In genomic region chr12:51333536-51333935, GRCh38 we compare ENCODE assay signal across 23 cellular contexts. TPM values are rescaled to one million over a fixed set of nuclear protein-coding genes. Genes with fewer than 3 reads are reported as not detected.
A peak's percentile ranks its signal among the peaks of the same experiment; 100 is the strongest.
DNase-seq lines count a peak whose midpoint lies in the region; ATAC-seq and TF ChIP-seq lines count a peak whose summit lies in the region.
"Had no signal": no experiment of that assay in that cellular context is flagged by ENCODE, and none has a peak within 500 bp of the region (broad histone marks: within the 10 kb centered on the region; RNA-seq: fewer than 3 reads in every experiment).

No MANE protein-coding gene starts in this region.

- H3K4me1 Mint-ChIP-seq in T-helper 2 cell treated with Interferon-gamma antibody and Interleukin-4, amounts not matched to agents 5 μg/mL and 100 μg/mL, for 36 hours (ENCODE audit: low read depth): peaks cover 23% of the 10 kb centered on the region
- peaks cover 17% of the 10 kb centered on the region for H3K4me1 Mint-ChIP-seq in central memory CD8-positive, alpha-beta T cell
- peaks cover 7% of the 10 kb centered on the region for H3K4me1 Mint-ChIP-seq in neural progenitor cell

- H3K4me2 ChIP-seq in neural progenitor cell: peak overlapping the region; percentile 29
- H3K4me2 ChIP-seq: BLaER1 had no signal

- H3F3A ChIP-seq in neural progenitor cell (ENCODE audit: low read depth): peaks cover 17% of the 10 kb centered on the region

- H3K79me2 ChIP-seq in neural progenitor cell (ENCODE audit: low read depth): no peaks in the 10 kb centered on the region

- H3K27ac ChIP-seq in neural progenitor cell: peak overlapping the region; percentile 67
- H3K27ac ChIP-seq: 22Rv1, BLaER1 had no signal

- H3K9me3 ChIP-seq in neural progenitor cell (ENCODE audit: low read depth): no peaks in the 10 kb centered on the region
- H3K9me3 ChIP-seq: BLaER1, MG63 had no signal

- H4K20me1 ChIP-seq in neural progenitor cell (ENCODE audit: low read depth): no peaks in the 10 kb centered on the region
- H4K20me1 ChIP-seq: BLaER1 had no signal

- H3K36me3 Mint-ChIP-seq in T-helper 2 cell treated with Interferon-gamma antibody and Interleukin-4, amounts not matched to agents 5 μg/mL and 100 μg/mL, for 36 hours (ENCODE audit: low read depth): no peaks in the 10 kb centered on the region
- no peaks in the 10 kb centered on the region for H3K36me3 Mint-ChIP-seq in central memory CD8-positive, alpha-beta T cell (ENCODE audit: insufficient read depth)
- no peaks in the 10 kb centered on the region for H3K36me3 Mint-ChIP-seq in neural progenitor cell
- H3K36me3 Mint-ChIP-seq: CD8-positive, alpha-beta memory T cell had no signal

- ATAC-seq in central memory CD8-positive, alpha-beta T cell (replicated peaks; ENCODE audit: extremely low read depth, poor library complexity, severe bottlenecking): no peak
- ATAC-seq in GM18517 (IDR thresholded peaks at IDR 0.05; ENCODE audit: unreplicated experiment) (no peak), GM21576 (IDR thresholded peaks at IDR 0.05; ENCODE audit: unreplicated experiment) (no peak)
- ATAC-seq: Panc1, SK-N-SH treated with all-trans-retinoic acid at 6 μM for 48 hours had no signal

- no peak for TF ChIP-seq CTCF in neural progenitor cell (IDR thresholded peaks at IDR 0.05)

- no peaks in the 10 kb centered on the region for H3K27me3 ChIP-seq in neural progenitor cell
- H3K27me3 ChIP-seq: BLaER1, MG63 had no signal

- H3K27me3 Mint-ChIP-seq in T-helper 2 cell treated with Interferon-gamma antibody and Interleukin-4, amounts not matched to agents 5 μg/mL and 100 μg/mL, for 36 hours (ENCODE audit: low read depth): no peaks in the 10 kb centered on the region
- H3K27me3 Mint-ChIP-seq in central memory CD8-positive, alpha-beta T cell: no peaks in the 10 kb centered on the region
- peaks cover 4% of the 10 kb centered on the region for H3K27me3 Mint-ChIP-seq in neural progenitor cell (ENCODE audit: insufficient read depth, low read depth)
- H3K27me3 Mint-ChIP-seq: CD8-positive, alpha-beta memory T cell had no signal

- no peak overlapping the region for H3K4me3 Mint-ChIP-seq in T-helper 2 cell treated with Interferon-gamma antibody and Interleukin-4, amounts not matched to agents 5 μg/mL and 100 μg/mL, for 36 hours
- no peak overlapping the region for H3K4me3 Mint-ChIP-seq in central memory CD8-positive, alpha-beta T cell
- no peak overlapping the region for H3K4me3 Mint-ChIP-seq in neural progenitor cell
- H3K4me3 Mint-ChIP-seq: CD8-positive, alpha-beta memory T cell had no signal

- no peaks in the 10 kb centered on the region for H3K36me3 ChIP-seq in neural progenitor cell
- H3K36me3 ChIP-seq: BLaER1, MG63 had no signal

- H3K9me3 Mint-ChIP-seq in T-helper 2 cell treated with Interferon-gamma antibody and Interleukin-4, amounts not matched to agents 5 μg/mL and 100 μg/mL, for 36 hours: no peaks in the 10 kb centered on the region
- H3K9me3 Mint-ChIP-seq in central memory CD8-positive, alpha-beta T cell: no peaks in the 10 kb centered on the region
- peaks cover 2% of the 10 kb centered on the region for H3K9me3 Mint-ChIP-seq in neural progenitor cell
- H3K9me3 Mint-ChIP-seq: CD8-positive, alpha-beta memory T cell had no signal

- no peak overlapping the region for H3K4me3 ChIP-seq in neural progenitor cell
- H3K4me3 ChIP-seq: BLaER1, MG63 had no signal

- no peak overlapping the region for H3K9ac ChIP-seq in neural progenitor cell
- H3K9ac ChIP-seq: BLaER1 had no signal

- H3K4me1 ChIP-seq in neural progenitor cell: peaks cover 12% of the 10 kb centered on the region

- peak overlapping the region; percentile 19 for H3K27ac Mint-ChIP-seq in T-helper 2 cell treated with Interferon-gamma antibody and Interleukin-4, amounts not matched to agents 5 μg/mL and 100 μg/mL, for 36 hours
- peak overlapping the region; percentile 25 for H3K27ac Mint-ChIP-seq in central memory CD8-positive, alpha-beta T cell (ENCODE audit: low read depth)
- H3K27ac Mint-ChIP-seq in neural progenitor cell: no peak overlapping the region

- DNase-seq in T-helper 2 cell treated with Interferon-gamma antibody and Interleukin-4, amounts not matched to agents 5 μg/mL and 100 μg/mL, for 36 hours (ENCODE audit: low spot score): no peak
- no peak for DNase-seq in T-helper 2 cell
- peak; percentile 27 for DNase-seq in NCI-H69 (lab: John Stamatoyannopoulos, UW)
- no peak for DNase-seq in central memory CD8-positive, alpha-beta T cell (ENCODE audit: low spot score in 2 of 2)
- peak; percentile 31 for DNase-seq in neural progenitor cell (ENCODE audit: low spot score)
- no peak for DNase-seq in stimulated activated CD4-positive, alpha-beta T cell treated with anti-CD3 and anti-CD28 coated beads, Interleukin-4, amount 100 ng/mL, for 1 hour
- DNase-seq: ACHN; CD8-positive, alpha-beta memory T cell; DMS53; GDM1; Kasumi-1; MG63; NCI-H1436 treated with DMSO at 0.1 percent for 48 hours; NCI-H1930; SIG-M5 had no signal

- no peak overlapping the region for H2AFZ ChIP-seq in neural progenitor cell (replicated peaks)

RNA-seq across cellular contexts. Expression of gene BIN2, which starts 9.6 kb away (rescaled TPM):
- total RNA-seq in neural progenitor cell (ENCODE audit: low replicate concordance): 0.52 TPM in 1 of 2 replicates, not detected in the other
- total RNA-seq: H4, NCI-H460 had no signal

RNA-seq across cellular contexts. Expression of gene CELA1, which starts 12.9 kb away (rescaled TPM):
- total RNA-seq in neural progenitor cell (ENCODE audit: low replicate concordance): not detected in 2 replicates
- total RNA-seq: CD8-positive, alpha-beta memory T cell; H4; NCI-H460 had no signal

RNA-seq across cellular contexts. Expression of gene GALNT6, which starts 57.7 kb away (rescaled TPM):
- 1.5 TPM in 1 of 2 replicates, not detected in the other for total RNA-seq in neural progenitor cell (ENCODE audit: low replicate concordance)
- total RNA-seq: NCI-H460 had no signal

Comparison
In these comparisons a context has a peak if more than half of its experiments do, and no peak if none do; other contexts are left out.
1. DNase-seq: peak in NCI-H69 (single experiment) and neural progenitor cell (single experiment); none in T-helper 2 cell treated with Interferon-gamma antibody and Interleukin-4, amounts not matched to agents 5 μg/mL and 100 μg/mL, for 36 hours (single experiment), T-helper 2 cell (0 of 5), central memory CD8-positive, alpha-beta T cell (0 of 2) and stimulated activated CD4-positive, alpha-beta T cell treated with anti-CD3 and anti-CD28 coated beads, Interleukin-4, amount 100 ng/mL, for 1 hour (single experiment).